In the genomic region with DNA sequence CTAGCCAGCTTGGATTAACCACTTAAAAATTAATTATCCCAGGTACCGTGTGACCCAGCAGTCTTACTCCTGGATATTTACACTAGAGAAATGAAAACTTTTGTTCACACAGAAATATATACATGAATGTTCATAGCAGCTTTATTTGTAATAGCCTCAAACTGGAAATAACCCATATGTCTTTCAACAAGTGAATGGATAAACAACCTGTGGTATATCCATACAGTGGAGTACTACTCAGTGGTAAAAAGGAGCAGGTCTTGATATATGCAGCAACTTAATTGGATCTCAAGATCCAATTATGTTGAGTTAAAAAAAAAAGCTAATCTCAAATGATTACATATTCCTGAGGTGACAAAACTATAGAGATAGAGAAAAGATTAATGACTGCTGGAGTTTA, we compare ENCODE assay signal across 16 cellular contexts.
DNase-seq lines count a peak whose midpoint lies in the region; ATAC-seq and TF ChIP-seq lines count a peak whose summit lies in the region.
"Had no signal": no experiment of that assay in that cellular context is flagged by ENCODE, and none has a peak within 500 bp of the region (broad histone marks: within the 10 kb centered on the region; RNA-seq: fewer than 3 reads in every experiment).

No MANE protein-coding gene starts in this region.

- H3K27me3 ChIP-seq in ACC112 (ENCODE audit: insufficient read depth, low read length), result no peaks in the 10 kb centered on the region
- H3K27me3 ChIP-seq in adipocyte (replicated peaks; ENCODE audit: control insufficient read depth, insufficient read depth, low read length), result no peaks in the 10 kb centered on the region
- H3K27me3 ChIP-seq in mesenchymal stem cell (ENCODE audit: control insufficient read depth in 1 of 2, insufficient read depth in 1 of 2, low read length in 2 of 2), result no peaks in the 10 kb centered on the region

- peak overlapping the region; percentile 46; the same call in 1 of the 2 replicates for H3K27ac Mint-ChIP-seq in HFFc6
- H3K27ac Mint-ChIP-seq in stimulated activated naive B cell treated with anti-CD40 and anti-IgM and Interleukin-4, amounts not matched to agents 10 μg/mL and 1 μg/mL and 100 μg/mL, for 72 hours, result no peak overlapping the region
- H3K27ac Mint-ChIP-seq: CD4-positive, alpha-beta T cell; GM23338 had no signal

- H3K9me3 ChIP-seq in adipocyte (ENCODE audit: control insufficient read depth, low read length) (peaks cover 7% of the 10 kb centered on the region), mesenchymal stem cell (ENCODE audit: control insufficient read depth, low read length) (peaks cover 9% of the 10 kb centered on the region)
- H3K9me3 ChIP-seq: Caco-2 had no signal

- no peaks in the 10 kb centered on the region for H3K79me2 ChIP-seq in ACC112 (ENCODE audit: control insufficient read depth, insufficient read depth, low read length, unreplicated experiment)

- peaks cover 8% of the 10 kb centered on the region for H3K9me3 Mint-ChIP-seq in HFFc6
- H3K9me3 Mint-ChIP-seq in stimulated activated naive B cell treated with anti-CD40 and anti-IgM and Interleukin-4, amounts not matched to agents 10 μg/mL and 1 μg/mL and 100 μg/mL, for 72 hours, result peaks cover 12 to 16% of the 10 kb centered on the region in 2 donors

- H3K23ac ChIP-seq in mesenchymal stem cell (ENCODE audit: low read length in 2 of 2), result no peak overlapping the region

- WGBS in mesenchymal stem cell, result no CpG with 5 or more reads among the region's 1 CpG

- H2BK15ac ChIP-seq in mesenchymal stem cell (ENCODE audit: low read depth, poor library complexity, severe bottlenecking), result no peak overlapping the region

- no peak for ATAC-seq in stimulated activated naive B cell treated with anti-CD40 and anti-IgM and Interleukin-4, amounts not matched to agents 10 μg/mL and 1 μg/mL and 100 μg/mL, for 72 hours (replicated peaks)
- ATAC-seq: GM23338, HCT116 had no signal

- H3K9ac ChIP-seq in adipocyte (ENCODE audit: low read length) (no peak overlapping the region), mesenchymal stem cell (ENCODE audit: low read length) (peak overlapping the region; percentile 59)

- H3K36me3 ChIP-seq in ACC112 (ENCODE audit: insufficient read depth, low read length) (peaks cover 12% of the 10 kb centered on the region), adipocyte (ENCODE audit: control insufficient read depth, insufficient read depth, low read length, severe bottlenecking) (no peaks in the 10 kb centered on the region), mesenchymal stem cell (ENCODE audit: control insufficient read depth in 1 of 2, insufficient read depth in 2 of 2, low read depth in 1 of 2, low read length in 2 of 2) (peaks cover 0 to 4% of the 10 kb centered on the region in 2 experiments)

- no peaks in the 10 kb centered on the region for H3K27me3 Mint-ChIP-seq in HFFc6 (ENCODE audit: insufficient read depth)
- no peaks in the 10 kb centered on the region for H3K27me3 Mint-ChIP-seq in stimulated activated naive B cell treated with anti-CD40 and anti-IgM and Interleukin-4, amounts not matched to agents 10 μg/mL and 1 μg/mL and 100 μg/mL, for 72 hours
- H3K27me3 Mint-ChIP-seq: CD4-positive, alpha-beta T cell had no signal

- H2BK12ac ChIP-seq in mesenchymal stem cell (ENCODE audit: low read length in 2 of 2), result no peak overlapping the region

- H3K4me3 Mint-ChIP-seq in HFFc6, result no peak overlapping the region
- no peak overlapping the region for H3K4me3 Mint-ChIP-seq in stimulated activated naive B cell treated with anti-CD40 and anti-IgM and Interleukin-4, amounts not matched to agents 10 μg/mL and 1 μg/mL and 100 μg/mL, for 72 hours
- H3K4me3 Mint-ChIP-seq: CD4-positive, alpha-beta T cell; GM23338 had no signal

- H2AFZ ChIP-seq in ACC112 (ENCODE audit: low read length, unreplicated experiment), result no peak overlapping the region
- H2AFZ ChIP-seq in mesenchymal stem cell (ENCODE audit: low read depth, low read length), result no peak overlapping the region
- H2AFZ ChIP-seq: GM23338 had no signal

- no peak overlapping the region for H3K4me2 ChIP-seq in mesenchymal stem cell (ENCODE audit: low read length, poor library complexity, severe bottlenecking)
- H3K4me2 ChIP-seq: GM23338 had no signal

- no peak for TF ChIP-seq CTCF in HFFc6 (IDR thresholded peaks at IDR 0.05)

- no peak overlapping the region for H4K8ac ChIP-seq in mesenchymal stem cell (ENCODE audit: low read length)

- H3K4me1 ChIP-seq in ACC112 (ENCODE audit: control insufficient read depth, insufficient read depth, low read length, unreplicated experiment) (peaks cover 24% of the 10 kb centered on the region), adipocyte (ENCODE audit: control insufficient read depth, insufficient read depth, low read length) (peaks cover 21% of the 10 kb centered on the region), mesenchymal stem cell (ENCODE audit: control insufficient read depth, insufficient read depth, low read depth, low read length) (no peaks in the 10 kb centered on the region)
- H3K4me1 ChIP-seq: Caco-2 had no signal

- H3K36me3 Mint-ChIP-seq in HFFc6 (ENCODE audit: low read depth), result peaks cover 15% of the 10 kb centered on the region
- peaks cover 25 to 33% of the 10 kb centered on the region in 2 donors for H3K36me3 Mint-ChIP-seq in stimulated activated naive B cell treated with anti-CD40 and anti-IgM and Interleukin-4, amounts not matched to agents 10 μg/mL and 1 μg/mL and 100 μg/mL, for 72 hours

- peaks cover 20% of the 10 kb centered on the region for H3K4me1 Mint-ChIP-seq in HFFc6 (ENCODE audit: low read depth)
- H3K4me1 Mint-ChIP-seq in stimulated activated naive B cell treated with anti-CD40 and anti-IgM and Interleukin-4, amounts not matched to agents 10 μg/mL and 1 μg/mL and 100 μg/mL, for 72 hours, result no peaks in the 10 kb centered on the region

- no peaks in the 10 kb centered on the region for H3K79me1 ChIP-seq in mesenchymal stem cell (replicated peaks; ENCODE audit: low read length, poor library complexity, severe bottlenecking)

- no peak overlapping the region for H3K14ac ChIP-seq in mesenchymal stem cell (ENCODE audit: low read length in 2 of 2)

- H2BK120ac ChIP-seq in mesenchymal stem cell (ENCODE audit: low read depth, low read length), result no peak overlapping the region

- H3K4me3 ChIP-seq in ACC112 (ENCODE audit: low read depth, low read length) (no peak overlapping the region), adipocyte (ENCODE audit: low read length) (peak overlapping the region; percentile 4), mesenchymal stem cell (ENCODE audit: insufficient read depth in 1 of 2, low read depth in 1 of 2, low read length in 2 of 2) (no peak overlapping the region)
- H3K4me3 ChIP-seq: GM23338 had no signal

- no peak overlapping the region for H2BK5ac ChIP-seq in mesenchymal stem cell (ENCODE audit: low read depth, low read length, poor library complexity, severe bottlenecking)

- DNase-seq in HFFc6, result no peak
- DNase-seq in adipocyte (ENCODE audit: low read depth), result no peak
- no peak for DNase-seq in mesenchymal stem cell
- DNase-seq in NCI-H2029 treated with DMSO at 0.1 percent for 48 hours (lab: John Stamatoyannopoulos, UW), result no peak
- DNase-seq in stimulated activated naive B cell treated with anti-CD40 and anti-IgM and Interleukin-4, amounts not matched to agents 10 μg/mL and 1 μg/mL and 100 μg/mL, for 72 hours, result no peak
- DNase-seq in RKO (ENCODE audit: low spot score), result no peak
- DNase-seq: Caco-2; CD4-positive, alpha-beta T cell; DMS153; DMS79; GDM1; H7 had no signal

- no peak overlapping the region for H2AK5ac ChIP-seq in mesenchymal stem cell (ENCODE audit: low read length, severe bottlenecking)

- H3K27ac ChIP-seq in ACC112 (ENCODE audit: low read depth, low read length) (peak overlapping the region; percentile 81), mesenchymal stem cell (ENCODE audit: low read length, poor library complexity, severe bottlenecking) (no peak overlapping the region)
- H3K27ac ChIP-seq: C4-2B had no signal

- H3K4ac ChIP-seq in mesenchymal stem cell (ENCODE audit: low read depth in 1 of 2, low read length in 2 of 2), result no peak overlapping the region

- H4K91ac ChIP-seq in mesenchymal stem cell (ENCODE audit: low read length), result no peak overlapping the region

- H3K18ac ChIP-seq in mesenchymal stem cell (ENCODE audit: low read depth in 1 of 2, low read length in 2 of 2), result no peak overlapping the region
